In genomic region chr6:28719275-28719940, GRCh38 we compare ENCODE assay signal across 10 cellular contexts.
DNase-seq lines count a peak whose midpoint lies in the region; ATAC-seq and TF ChIP-seq lines count a peak whose summit lies in the region.
"Had no signal": no experiment of that assay in that cellular context is flagged by ENCODE, and none has a peak within 500 bp of the region (broad histone marks: within the 10 kb centered on the region; RNA-seq: fewer than 3 reads in every experiment).

No MANE protein-coding gene starts in this region.

- no peak overlapping the region for H3K4me3 Mint-ChIP-seq in Calu3 (ENCODE audit: low read depth, unreplicated experiment)
- no peak overlapping the region for H3K4me3 Mint-ChIP-seq in endodermal cell
- no peak overlapping the region for H3K4me3 Mint-ChIP-seq in T-cell

- DNase-seq in Calu3, result peak; percentile 60
- peak; percentile 55 for DNase-seq in HCEC 1CT
- DNase-seq in OCI-M1 (lab: John Stamatoyannopoulos, UW), result peak; percentile 94
- DNase-seq in endodermal cell, result peak; percentile 86
- no peak for DNase-seq in T-cell
- no peak for DNase-seq in cerebellar cortex (ENCODE audit: low spot score)
- no peak for DNase-seq in ovary
- no peak for DNase-seq in putamen (ENCODE audit: low spot score)
- DNase-seq: DMS153, NCI-H2107 had no signal

- ATAC-seq in T-cell (replicated peaks in 1 of 4), result no peak

- BruUV-seq in Calu3 (replicated peaks; lab: Mats Ljungman, UMichigan), result no TSS peak

- H3K4me3 ChIP-seq in endodermal cell (ENCODE audit: low read length) (no peak overlapping the region), ovary (no peak overlapping the region)

- CTCF ChIA-PET in Calu3 (lab: Charles Lee), result interaction anchor here (1.0 to 1.3 kb wide), 2 partner anchors 9 to 14 kb away, joined by 3 to 4 read pairs; no protein-coding TSS in a partner anchor
- CTCF ChIA-PET in T-cell (lab: Charles Lee), result no interaction called here

- H3K27me3 Mint-ChIP-seq in Calu3 (ENCODE audit: unreplicated experiment) (peaks cover 13% of the 10 kb centered on the region), endodermal cell (ENCODE audit: insufficient read depth) (peaks cover 49% of the 10 kb centered on the region), T-cell (peaks cover 70 to 73% of the 10 kb centered on the region in 2 donors)

- H3K27ac Mint-ChIP-seq in Calu3 (ENCODE audit: unreplicated experiment) (no peak overlapping the region), endodermal cell (no peak overlapping the region), T-cell (no peak overlapping the region)

- POLR2A ChIA-PET in T-cell (lab: Charles Lee), result no interaction called here

- TF ChIP-seq CTCF in Calu3 (IDR thresholded peaks at IDR 0.05; ENCODE audit: unreplicated experiment) (no peak), endodermal cell (conservative IDR thresholded peaks at IDR 0.05) (no peak), ovary (IDR thresholded peaks at IDR 0.05) (no peak)

- intact Hi-C loops in Calu3 (cut with micrococcal nuclease; ENCODE audit: unreplicated experiment) (no loop called here), ovary (cut with DNase I) (no loop called here)

- no peak overlapping the region for H3K9ac ChIP-seq in endodermal cell (ENCODE audit: extremely low read depth, low read length, poor library complexity, severe bottlenecking)

- no peaks in the 10 kb centered on the region for H3K4me1 Mint-ChIP-seq in Calu3 (ENCODE audit: low read depth, unreplicated experiment)
- H3K4me1 Mint-ChIP-seq in endodermal cell, result peaks cover 4% of the 10 kb centered on the region
- H3K4me1 Mint-ChIP-seq in T-cell, result no peaks in the 10 kb centered on the region

- H3K9me3 ChIP-seq in endodermal cell (ENCODE audit: control insufficient read depth, low read length), result no peaks in the 10 kb centered on the region
- no peaks in the 10 kb centered on the region for H3K9me3 ChIP-seq in ovary

- H3K36me3 ChIP-seq in endodermal cell (ENCODE audit: control insufficient read depth, insufficient read depth, low read length) (no peaks in the 10 kb centered on the region), ovary (no peaks in the 10 kb centered on the region)

- no peak for TF ChIP-seq POLR2A in ovary (IDR thresholded peaks at IDR 0.05)

- WGBS in endodermal cell (ENCODE audit: insufficient coverage in 1 of 2, insufficient read length in 1 of 2), 2 experiments, result 19 to 23% methylated on average over 5 to 11 of the region's 11 CpGs
- WGBS in ovary, 3 donors, result 10% methylated on average over 11 of the region's 11 CpGs

- H3K4me1 ChIP-seq in endodermal cell (ENCODE audit: control insufficient read depth, insufficient read depth, low read length) (no peaks in the 10 kb centered on the region), ovary (ENCODE audit: insufficient read depth) (no peaks in the 10 kb centered on the region)

- H3K9me3 Mint-ChIP-seq in Calu3 (ENCODE audit: low read depth, unreplicated experiment) (no peaks in the 10 kb centered on the region), endodermal cell (no peaks in the 10 kb centered on the region), T-cell (no peaks in the 10 kb centered on the region)

- H3K27me3 ChIP-seq in endodermal cell (ENCODE audit: control insufficient read depth, insufficient read depth, low read length, poor library complexity, severe bottlenecking), result no peaks in the 10 kb centered on the region
- no peaks in the 10 kb centered on the region for H3K27me3 ChIP-seq in ovary

- no peak overlapping the region for H3K27ac ChIP-seq in endodermal cell (ENCODE audit: low read depth, low read length)
- no peak overlapping the region for H3K27ac ChIP-seq in ovary

- no peaks in the 10 kb centered on the region for H3K36me3 Mint-ChIP-seq in Calu3 (ENCODE audit: insufficient read depth, unreplicated experiment)
- no peaks in the 10 kb centered on the region for H3K36me3 Mint-ChIP-seq in endodermal cell (ENCODE audit: low read depth)
- no peaks in the 10 kb centered on the region for H3K36me3 Mint-ChIP-seq in T-cell

- TF ChIP-seq EP300 in ovary (IDR thresholded peaks at IDR 0.05), result no peak

Comparison
In these comparisons a context has a peak if more than half of its experiments do, and no peak if none do; other contexts are left out.
1. DNase-seq: peak in Calu3 (single experiment), HCEC 1CT (single experiment), OCI-M1 (single experiment) and endodermal cell (single experiment); none in T-cell (0 of 34), cerebellar cortex (single experiment), ovary (0 of 5) and putamen (single experiment).